In genomic region chr18:79960161-79960801, GRCh38 we compare ENCODE assay signal across 8 cellular contexts. TPM values are rescaled to one million over a fixed set of nuclear protein-coding genes. Genes with fewer than 3 reads are reported as not detected.
A peak's percentile ranks its signal among the peaks of the same experiment; 100 is the strongest.
DNase-seq lines count a peak whose midpoint lies in the region; ATAC-seq and TF ChIP-seq lines count a peak whose summit lies in the region.
"Not testable (repeated sequence)": the region's sequence is repeated elsewhere in the genome, so short reads cannot be mapped to it uniquely, and the experiment has no call there.

No MANE protein-coding gene starts in this region.

- H3K4me1 Mint-ChIP-seq in activated naive CD4-positive, alpha-beta T cell treated with anti-CD3 and anti-CD28 coated beads, Interleukin-2, amount 10 ng/mL, durations not matched to agents 7 days and 5 days = peaks cover 25% of the 10 kb centered on the region

- peaks cover 26% of the 10 kb centered on the region for H3K27me3 Mint-ChIP-seq in activated naive CD4-positive, alpha-beta T cell treated with anti-CD3 and anti-CD28 coated beads, Interleukin-2, amount 10 ng/mL, durations not matched to agents 7 days and 5 days

- H3K4me1 ChIP-seq in SJSA1 (replicated peaks) = peaks cover 42% of the 10 kb centered on the region
- H3K4me1 ChIP-seq in esophagus squamous epithelium = peaks cover 13 to 77% (median 32%) of the 10 kb centered on the region in 3 donors
- peaks cover 42% of the 10 kb centered on the region for H3K4me1 ChIP-seq in mucosa of descending colon (ENCODE audit: low read depth)
- H3K4me1 ChIP-seq in thyroid gland = peaks cover 16 to 41% of the 10 kb centered on the region in 2 donors

- H3K27ac Mint-ChIP-seq in activated naive CD4-positive, alpha-beta T cell treated with anti-CD3 and anti-CD28 coated beads, Interleukin-2, amount 10 ng/mL, durations not matched to agents 7 days and 5 days = peak overlapping the region; percentile 80

- not testable (repeated sequence) for H3K9me3 Mint-ChIP-seq in activated naive CD4-positive, alpha-beta T cell treated with anti-CD3 and anti-CD28 coated beads, Interleukin-2, amount 10 ng/mL, durations not matched to agents 7 days and 5 days

- H3K27ac ChIP-seq in SJSA1 (0 out of 2 replicates have a peak overlapping the region, but pooled peaks have one; percentile 2), esophagus squamous epithelium (peak overlapping the region; percentile 55 to 84 (median 74)), thyroid gland (peak overlapping the region in 1 of 3 donors; percentile 21)

- H3K4me3 Mint-ChIP-seq in activated naive CD4-positive, alpha-beta T cell treated with anti-CD3 and anti-CD28 coated beads, Interleukin-2, amount 10 ng/mL, durations not matched to agents 7 days and 5 days = not testable (repeated sequence)

- ATAC-seq in mucosa of descending colon = peak; percentile 9

- 12 to 28% methylated on average over 11 to 12 of the region's 12 CpGs for WGBS in esophagus squamous epithelium, 2 donors
- WGBS in thyroid gland, 2 donors = 31 to 38% methylated on average over 12 of the region's 12 CpGs

- H3K27me3 ChIP-seq in SJSA1 (replicated peaks); esophagus squamous epithelium; thyroid gland: not testable (repeated sequence)

- TF ChIP-seq CTCF in esophagus squamous epithelium (IDR thresholded peaks at IDR 0.05) (peak in 3 of 6 experiments; percentile 29 to 35 (median 31)), thyroid gland (IDR thresholded peaks at IDR 0.05) (peak in 4 of 6 experiments; percentile 22 to 57 (median 32))
- not testable (repeated sequence) for TF ChIP-seq CTCF in mucosa of descending colon (IDR thresholded peaks at IDR 0.05)

- intact Hi-C loops in esophagus squamous epithelium (cut with DNase I); mucosa of descending colon (cut with DNase I, micrococcal nuclease); thyroid gland (cut with DNase I): not testable (repeated sequence)

- CTCF ChIA-PET in activated naive CD4-positive, alpha-beta T cell treated with anti-CD3 and anti-CD28 coated beads, Interleukin-2, amount 10 ng/mL, durations not matched to agents 7 days and 5 days (lab: Charles Lee) = not testable (repeated sequence)

- in situ Hi-C loops in KBM-7 (cut with MboI; ENCODE audit: low pct_unique_long_range_greater_than_20kb, low sequenced_read_pairs) = not testable (repeated sequence)

- peak; percentile 74 for DNase-seq in DMS79 (lab: John Stamatoyannopoulos, UW)
- peak; percentile 58 for DNase-seq in KBM-7
- peak; percentile 41 for DNase-seq in NCI-H510A (lab: John Stamatoyannopoulos, UW)
- peak in 1 of 2 experiments; percentile 38 for DNase-seq in SJSA1 (ENCODE audit: low read depth in 1 of 2, low spot score in 2 of 2)
- peak; percentile 31 for DNase-seq in activated naive CD4-positive, alpha-beta T cell treated with anti-CD3 and anti-CD28 coated beads, Interleukin-2, amount 10 ng/mL, durations not matched to agents 7 days and 5 days
- DNase-seq in esophagus squamous epithelium (lab: John Stamatoyannopoulos, UW) = not testable (repeated sequence)
- peak; percentile 56 to 67 (median 65) for DNase-seq in mucosa of descending colon
- peak; percentile 48 to 54 for DNase-seq in thyroid gland

- H3K9me3 ChIP-seq in SJSA1 (replicated peaks); esophagus squamous epithelium; mucosa of descending colon; thyroid gland: not testable (repeated sequence)

- H3K36me3 ChIP-seq in SJSA1; esophagus squamous epithelium; mucosa of descending colon (ENCODE audit: low read depth); thyroid gland: not testable (repeated sequence)

- H3K4me3 ChIP-seq in SJSA1; mucosa of descending colon; thyroid gland (replicated peaks in 1 of 3): not testable (repeated sequence)
- peak overlapping the region in 2 of 4 donors; percentile 2 to 7 for H3K4me3 ChIP-seq in esophagus squamous epithelium

- peak in 1 of 4 donors; percentile 15 for TF ChIP-seq POLR2A in esophagus squamous epithelium (IDR thresholded peaks at IDR 0.05)
- TF ChIP-seq POLR2A in thyroid gland (IDR thresholded peaks at IDR 0.05) = peak in 1 of 2 donors; percentile 26

- H3K36me3 Mint-ChIP-seq in activated naive CD4-positive, alpha-beta T cell treated with anti-CD3 and anti-CD28 coated beads, Interleukin-2, amount 10 ng/mL, durations not matched to agents 7 days and 5 days = not testable (repeated sequence)

RNA-seq across cellular contexts. Expression of gene HSBP1L1, which starts 4.2 kb away (rescaled TPM):
- total RNA-seq in SJSA1 (2014; rRNA removed; shearing (Covaris generic)) = 18.1 and 45.0 TPM in 2 replicates
- total RNA-seq in esophagus squamous epithelium = 10 to 100 TPM; 17.7 to 27.1 (median 25.8) TPM
- total RNA-seq in mucosa of descending colon = 10 to 100 TPM; 33.8 to 73.7 (median 68.4) TPM
- total RNA-seq in thyroid gland = 10 to 100 TPM; 25.7 to 51.8 (median 39.6) TPM

RNA-seq across cellular contexts. Expression of gene SLC66A2, which starts 8.8 kb away (rescaled TPM):
- total RNA-seq in SJSA1 (2014; rRNA removed; shearing (Covaris generic)) = 37.7 and 41.2 TPM in 2 replicates
- total RNA-seq in esophagus squamous epithelium = 10 to 100 TPM; 30.4 to 49.6 (median 35.1) TPM
- total RNA-seq in mucosa of descending colon = 10 to 100 TPM; 54.5 to 90.1 (median 68.6) TPM
- total RNA-seq in thyroid gland = 100 to 1,000 TPM in 2 of 4 donors, 10 to 100 TPM in 2; 93.5 to 193 (median 100) TPM

RNA-seq across cellular contexts. Expression of gene TXNL4A, which starts 28.1 kb away (rescaled TPM):
- total RNA-seq in SJSA1 (2014; rRNA removed; shearing (Covaris generic)) = 97.6 and 190 TPM in 2 replicates
- total RNA-seq in esophagus squamous epithelium = 10 to 100 TPM; 20.8 to 43.2 (median 32.5) TPM
- total RNA-seq in mucosa of descending colon = 10 to 100 TPM; 64.1 to 83.4 (median 76.7) TPM
- total RNA-seq in thyroid gland = 10 to 100 TPM; 22.9 to 37.4 (median 30.2) TPM
